In genomic region chr14:25102788-25103187, GRCh38 we compare ENCODE assay signal across 16 cellular contexts. TPM values are rescaled to one million over a fixed set of nuclear protein-coding genes. Genes with fewer than 3 reads are reported as not detected.
"Had no signal": no experiment of that assay in that cellular context is flagged by ENCODE, and none has a peak within 500 bp of the region (broad histone marks: within the 10 kb centered on the region; RNA-seq: fewer than 3 reads in every experiment).

No MANE protein-coding gene starts in this region.

- H3K9me3 ChIP-seq: colonic mucosa, stomach, thoracic aorta, transverse colon had no signal

- H3K27ac ChIP-seq: colonic mucosa, heart left ventricle, psoas muscle, stomach, thoracic aorta, transverse colon had no signal

- H3K36me3 ChIP-seq: colonic mucosa, heart left ventricle, stomach, thoracic aorta, transverse colon had no signal

- ATAC-seq: heart left ventricle; naive thymus-derived CD4-positive, alpha-beta T cell; psoas muscle; sciatic nerve had no signal

- H3K4me3 ChIP-seq: colonic mucosa, heart left ventricle, psoas muscle, stomach, thoracic aorta, transverse colon had no signal

- FAIRE-seq: frontal cortex had no signal

- H3K27me3 ChIP-seq: colonic mucosa, heart left ventricle, stomach, transverse colon had no signal

- H3K4me1 ChIP-seq: colonic mucosa, psoas muscle, stomach, transverse colon had no signal

- DNase-seq: colonic mucosa; effector CD4-positive, alpha-beta T cell; heart left ventricle; hippocampal formation; mesendoderm; naive thymus-derived CD4-positive, alpha-beta T cell; nephron progenitor cell; psoas muscle; retina; stimulated activated naive CD4-positive, alpha-beta T cell; stomach; substantia nigra; transverse colon had no signal

RNA-seq across cellular contexts. Expression of gene STXBP6, which starts 52.8 kb away (rescaled TPM):
- total RNA-seq: naive thymus-derived CD4-positive, alpha-beta T cell had no signal
